Comparison of ENCODE assay signal across 17 cellular contexts in genomic region chr2:227147023-227147422, GRCh38.
"Had no signal": no experiment of that assay in that cellular context is flagged by ENCODE, and none has a peak within 500 bp of the region (broad histone marks: within the 10 kb centered on the region; RNA-seq: fewer than 3 reads in every experiment).

No MANE protein-coding gene starts in this region.

- H3K36me3 ChIP-seq: heart left ventricle, thoracic aorta had no signal

- DNase-seq: activated CD4-positive, alpha-beta memory T cell treated with anti-CD3 and anti-CD28 coated beads, Interleukin-2, amount 10 ng/mL, durations not matched to agents 7 days and 5 days; activated CD8-positive, alpha-beta memory T cell treated with anti-CD3 and anti-CD28 coated beads, Interleukin-2, amount 50 U/mL, for 48 hours; activated naive CD4-positive, alpha-beta T cell; aorta; caudate nucleus; effector memory CD8-positive, alpha-beta T cell; foreskin melanocyte; heart left ventricle; mucosa of descending colon; natural killer cell; nucleus accumbens; stimulated activated CD4-positive, alpha-beta T cell treated with anti-CD3 and anti-CD28 coated beads, Interleukin-15, amount 100 ng/mL, for 24 hours; stimulated activated CD4-positive, alpha-beta T cell treated with anti-CD3 and anti-CD28 coated beads, Interleukin-4, amount 100 ng/mL, for 24 hours; T-helper 9 cell had no signal

- ATAC-seq: effector memory CD8-positive, alpha-beta T cell; mucosa of descending colon; natural killer cell had no signal

- H3K27me3 ChIP-seq: heart left ventricle had no signal

- H3K4me3 ChIP-seq: heart left ventricle, mucosa of descending colon, thoracic aorta had no signal

- H3K9me3 ChIP-seq: mucosa of descending colon, thoracic aorta had no signal

- H3K27ac ChIP-seq: epithelial cell of prostate, thoracic aorta, VCaP had no signal
